ENCODE assay signal across 9 cellular contexts in the genomic region with DNA sequence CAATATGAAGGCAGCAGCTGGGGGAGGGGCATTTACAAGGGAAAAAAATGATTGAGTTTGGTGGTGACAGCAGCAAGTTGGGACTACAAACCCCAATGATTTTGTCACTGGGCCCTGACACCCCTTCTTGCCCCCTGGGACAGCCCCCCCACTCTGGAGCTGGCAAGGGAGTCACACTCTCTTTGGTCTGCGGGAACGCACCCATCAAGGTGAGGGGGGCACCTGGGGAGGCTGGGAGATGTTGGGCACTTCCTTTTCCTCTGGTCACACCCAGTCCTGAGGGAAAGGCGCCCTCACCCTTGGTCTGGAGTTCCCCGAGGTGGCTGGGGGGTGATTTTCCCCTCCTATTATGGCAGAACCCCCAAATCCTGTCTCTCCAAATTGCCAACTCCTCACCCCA. TPM values are rescaled to one million over a fixed set of nuclear protein-coding genes. Genes with fewer than 3 reads are reported as not detected.
DNase-seq lines count a peak whose midpoint lies in the region; ATAC-seq and TF ChIP-seq lines count a peak whose summit lies in the region.
"Had no signal": no experiment of that assay in that cellular context is flagged by ENCODE, and none has a peak within 500 bp of the region (broad histone marks: within the 10 kb centered on the region; RNA-seq: fewer than 3 reads in every experiment).

No MANE protein-coding gene starts in this region.

- DNase-seq in heart right ventricle (no peak), cardiac septum (ENCODE audit: low spot score) (no peak), adrenal gland (peak in 3 of 7 donors; percentile 38 to 51 (median 42)), mesothelial cell of epicardium (ENCODE audit: low spot score in 2 of 2, unreplicated experiment in 2 of 2) (no peak), type B pancreatic cell (ENCODE audit: extremely low spot score, unreplicated experiment) (no peak), cerebellar nuclear complex (lab: John Stamatoyannopoulos, UW) (no peak)
- no peak for DNase-seq in activated CD8-positive, alpha-beta memory T cell treated with anti-CD3 and anti-CD28 coated beads, Interleukin-2, amount 50 U/mL, for 48 hours
- DNase-seq: stimulated activated CD4-positive, alpha-beta T cell treated with anti-CD3 and anti-CD28 coated beads, Interleukin-2, amount 100 ng/mL, for 48 hours had no signal

- 56 to 70% methylated on average over 4 of the region's 4 CpGs for WGBS in heart right ventricle, 2 donors
- WGBS in adrenal gland, 4 donors, result 25 to 62% (median 55%) methylated on average over 3 to 4 of the region's 4 CpGs

- H3K9me3 ChIP-seq in heart right ventricle, result no peaks in the 10 kb centered on the region
- H3K9me3 ChIP-seq in adrenal gland (replicated peaks in 1 of 3), result no peaks in the 10 kb centered on the region

- H3K4me3 Mint-ChIP-seq in mesothelial cell of epicardium (no peak overlapping the region), type B pancreatic cell (no peak overlapping the region)

- H3K27me3 Mint-ChIP-seq in mesothelial cell of epicardium (ENCODE audit: low read depth) (no peaks in the 10 kb centered on the region), type B pancreatic cell (no peaks in the 10 kb centered on the region)

- H3K27ac ChIP-seq in heart right ventricle (peak overlapping the region in 9 of 10 donors; percentile 26 to 63 (median 52)), adrenal gland (peak overlapping the region; percentile 3 to 86 (median 84))

- no peaks in the 10 kb centered on the region for H3K9me3 Mint-ChIP-seq in mesothelial cell of epicardium
- H3K9me3 Mint-ChIP-seq in type B pancreatic cell, result no peaks in the 10 kb centered on the region

- H3K4me1 Mint-ChIP-seq in mesothelial cell of epicardium (peaks cover 29% of the 10 kb centered on the region), type B pancreatic cell (ENCODE audit: unreplicated experiment) (peaks cover 19% of the 10 kb centered on the region)

- H3K4me1 ChIP-seq in heart right ventricle (peaks cover 18 to 62% (median 28%) of the 10 kb centered on the region in 9 donors), adrenal gland (replicated peaks in 1 of 2) (peaks cover 28 to 42% of the 10 kb centered on the region in 2 donors)

- TF ChIP-seq POLR2A in adrenal gland (IDR thresholded peaks at IDR 0.05), result no peak

- TF ChIP-seq CTCF in heart right ventricle (IDR thresholded peaks at IDR 0.05), result no peak
- TF ChIP-seq CTCF in adrenal gland (IDR thresholded peaks at IDR 0.05), result no peak
- no peak for TF ChIP-seq CTCF in mesothelial cell of epicardium (IDR thresholded peaks at IDR 0.05; ENCODE audit: unreplicated experiment)
- TF ChIP-seq CTCF in type B pancreatic cell (conservative IDR thresholded peaks at IDR 0.05), result no peak

- H3K36me3 Mint-ChIP-seq in mesothelial cell of epicardium (peaks cover 28% of the 10 kb centered on the region), type B pancreatic cell (peaks cover 16% of the 10 kb centered on the region)

- H3K27me3 ChIP-seq in heart right ventricle, result peaks cover 0 to 15% (median 3%) of the 10 kb centered on the region in 7 donors
- H3K27me3 ChIP-seq in adrenal gland, result no peaks in the 10 kb centered on the region

- H3K36me3 ChIP-seq in heart right ventricle, result peaks cover 0 to 51% (median 19%) of the 10 kb centered on the region in 9 donors
- peaks cover 0 to 36% of the 10 kb centered on the region in 2 donors for H3K36me3 ChIP-seq in adrenal gland (replicated peaks in 1 of 2)

- ATAC-seq in heart right ventricle (peak in 2 of 8 donors; percentile 2 to 4), HG02981 (IDR thresholded peaks at IDR 0.05; ENCODE audit: unreplicated experiment) (no peak)

- H3K4me3 ChIP-seq in heart right ventricle (peak overlapping the region in 6 of 10 donors; percentile 7 to 29 (median 22)), adrenal gland (peak overlapping the region in 1 of 4 donors; percentile 40)

- intact Hi-C loops in heart right ventricle (cut with DNase I) (loop anchor here in 4 of 10 donors (1.0 to 5.0 kb wide), 3 partner anchors 34 to 49 kb away; a partner anchor contains a TSS), cardiac septum (cut with DNase I) (loop anchor here (5.0 kb wide), 1 partner anchor 34 kb away; no protein-coding TSS in a partner anchor), adrenal gland (cut with DNase I) (no loop called here)

- H3K27ac Mint-ChIP-seq in mesothelial cell of epicardium (peak overlapping the region; percentile 11), type B pancreatic cell (peak overlapping the region; percentile 80)

RNA-seq across cellular contexts. Expression of a gene that starts 24.4 kb away (rescaled TPM):
- total RNA-seq in heart right ventricle (10 to 100 TPM; 13.8 to 41.6 (median 21.0) TPM), cardiac septum (23.9 TPM), adrenal gland (100 to 1,000 TPM in 6 of 8 donors, 10 to 100 TPM in 2; 91.3 to 188 (median 116) TPM), mesothelial cell of epicardium (120 to 127 TPM (median 125 TPM) in 3 replicates), type B pancreatic cell (ENCODE audit: low replicate concordance) (69.3 and 78.4 TPM in 2 replicates)
- polyA plus RNA-seq in heart right ventricle (10 to 100 TPM; 14.4 to 27.6 TPM), adrenal gland (10 to 100 TPM; 31.5 to 67.3 (median 37.2) TPM)

RNA-seq across cellular contexts. Expression of a gene that starts 49.6 kb away (rescaled TPM):
- total RNA-seq in heart right ventricle (10 to 100 TPM in 1 of 10 donors, 1 to 10 TPM in 9; 4.8 to 15.7 (median 6.9) TPM), cardiac septum (6.9 TPM), adrenal gland (10 to 100 TPM in 7 of 8 donors, 1 to 10 TPM in 1; 8.0 to 35.1 (median 20.2) TPM), mesothelial cell of epicardium (30.9 to 39.1 TPM (median 37.5 TPM) in 3 replicates), type B pancreatic cell (ENCODE audit: low replicate concordance) (31.4 and 37.1 TPM in 2 replicates)
- polyA plus RNA-seq in heart right ventricle (10 to 100 TPM; 10.2 to 14.0 TPM), adrenal gland (10 to 100 TPM in 2 of 3 donors, 1 to 10 TPM in 1; 6.1 to 60.3 (median 34.6) TPM)
